Comparison of ENCODE assay signal across 8 cellular contexts in the genomic region with DNA sequence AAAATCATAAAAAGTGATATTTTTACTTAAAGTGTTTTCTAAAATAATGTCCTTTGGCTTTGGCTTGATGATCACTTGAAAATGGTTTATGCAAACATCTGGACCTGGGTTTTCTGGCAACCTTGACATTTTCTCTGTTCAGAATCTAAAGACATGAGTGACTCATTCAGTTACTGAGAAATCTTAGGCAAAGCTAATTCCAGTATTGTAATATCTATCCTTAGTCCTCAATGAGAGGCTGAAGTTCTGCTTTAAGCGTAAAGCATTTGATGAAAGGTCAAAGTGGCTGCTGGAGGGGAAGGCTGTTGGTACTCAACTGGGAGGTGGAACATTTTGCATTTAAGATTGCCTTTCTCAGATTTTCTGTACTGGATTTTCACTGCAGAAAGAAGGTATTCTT. TPM values are rescaled to one million over a fixed set of nuclear protein-coding genes. Genes with fewer than 3 reads are reported as not detected.
DNase-seq lines count a peak whose midpoint lies in the region; ATAC-seq and TF ChIP-seq lines count a peak whose summit lies in the region.

No MANE protein-coding gene starts in this region.

- H3K4ac ChIP-seq in mesendoderm (ENCODE audit: low read depth, low read length): no peak overlapping the region

- H2BK120ac ChIP-seq in mesendoderm (ENCODE audit: low read depth, low read length): no peak overlapping the region

- H2BK5ac ChIP-seq in mesendoderm (ENCODE audit: low read length): no peak overlapping the region

- H3K4me3 ChIP-seq in astrocyte of the spinal cord (ENCODE audit: low read depth, low read length) (peak overlapping the region; percentile 90), mesendoderm (ENCODE audit: low read length) (no peak overlapping the region)

- H3K18ac ChIP-seq in mesendoderm (ENCODE audit: low read length): no peak overlapping the region

- no peak overlapping the region for H3K23ac ChIP-seq in mesendoderm (ENCODE audit: low read length)

- no peak for ATAC-seq in HG02571 (IDR thresholded peaks at IDR 0.05; ENCODE audit: unreplicated experiment)
- no peak for ATAC-seq in GM18907 (IDR thresholded peaks at IDR 0.05; ENCODE audit: unreplicated experiment)

- WGBS in mesendoderm (ENCODE audit: extremely low coverage, insufficient coverage, low lambda C conversion rate): no CpG with 5 or more reads among the region's 1 CpG

- H3K56ac ChIP-seq in mesendoderm (ENCODE audit: low read length): no peak overlapping the region

- H4K5ac ChIP-seq in mesendoderm (ENCODE audit: low read length): no peak overlapping the region

- H3K79me1 ChIP-seq in mesendoderm (ENCODE audit: low read length): peaks cover 4% of the 10 kb centered on the region

- no peak for TF ChIP-seq CTCF in astrocyte of the spinal cord (IDR thresholded peaks at IDR 0.05; ENCODE audit: low read depth, low read length)

- H3K79me2 ChIP-seq in mesendoderm (ENCODE audit: control insufficient read depth, insufficient read depth, low read length): peaks cover 63% of the 10 kb centered on the region

- H3K27ac ChIP-seq in mesendoderm (ENCODE audit: low read depth, low read length): no peak overlapping the region

- H3K4me2 ChIP-seq in mesendoderm (ENCODE audit: low read length): peak overlapping the region; percentile 40

- no peak overlapping the region for H2AK5ac ChIP-seq in mesendoderm (ENCODE audit: low read length)

- no peaks in the 10 kb centered on the region for H3K27me3 ChIP-seq in mesendoderm (ENCODE audit: insufficient read depth, low read length, poor library complexity)

- no peak overlapping the region for H2BK15ac ChIP-seq in mesendoderm (replicated peaks; ENCODE audit: low read depth)

- in situ Hi-C loops in astrocyte of the spinal cord (cut with HindIII; ENCODE audit: low sequenced_read_pairs): no loop called here

- H4K8ac ChIP-seq in mesendoderm (ENCODE audit: low read depth, low read length): no peak overlapping the region

- peak overlapping the region; percentile 91 for H3K9ac ChIP-seq in mesendoderm (ENCODE audit: low read length)

- H3K36me3 ChIP-seq in mesendoderm (ENCODE audit: control insufficient read depth, insufficient read depth, low read length): no peaks in the 10 kb centered on the region

- peak; percentile 34 for DNase-seq in AG08395 (ENCODE audit: low spot score)
- peak; percentile 17 for DNase-seq in HT1080 (ENCODE audit: low read depth)
- DNase-seq in astrocyte of the spinal cord (ENCODE audit: low read depth, low spot score): peak; percentile 73
- DNase-seq in mesendoderm: no peak
- DNase-seq in HuH-7 (ENCODE audit: low spot score): no peak
- no peak for DNase-seq in mucosa of gallbladder (ENCODE audit: low spot score)

- H3K4me1 ChIP-seq in mesendoderm (ENCODE audit: control insufficient read depth, low read depth, low read length): peaks cover 8% of the 10 kb centered on the region

RNA-seq across cellular contexts. Expression of a gene that starts 2.3 kb away (rescaled TPM):
- total RNA-seq in HT1080 (2014; rRNA removed; shearing (Covaris generic)): 24.8 and 26.4 TPM in 2 replicates
- polyA plus RNA-seq in HT1080 (2015; cell fraction: cytosol; rRNA removed): 24.0 and 34.2 TPM in 2 replicates
- polyA plus RNA-seq in HT1080 (2015; cell fraction: nucleus; rRNA removed): 104 and 121 TPM in 2 replicates
- 56.3 TPM for polyA plus RNA-seq in mesendoderm (2013, experiment 1 of 2)
- 55.7 TPM for polyA plus RNA-seq in mesendoderm (2013, experiment 2 of 2)
- total RNA-seq in mucosa of gallbladder: 105 TPM

Comparison
In these comparisons a context has a peak if more than half of its experiments do, and no peak if none do; other contexts are left out.
1. DNase-seq: peak in AG08395 (single experiment), HT1080 (single experiment) and astrocyte of the spinal cord (single experiment); none in mesendoderm (single experiment), HuH-7 (single experiment) and mucosa of gallbladder (single experiment).